In genomic region chr20:30811896-30812671, GRCh38 we compare ENCODE assay signal across 8 cellular contexts.
DNase-seq lines count a peak whose midpoint lies in the region; ATAC-seq and TF ChIP-seq lines count a peak whose summit lies in the region.

No MANE protein-coding gene starts in this region.

- ATAC-seq in HG02885 (IDR thresholded peaks at IDR 0.05; ENCODE audit: poor library complexity, unreplicated experiment) (peak; percentile 66), SK-N-SH treated with all-trans-retinoic acid at 6 μM for 48 hours (peak; percentile 87)

- H3K27me3 ChIP-seq in subcutaneous abdominal adipose tissue (ENCODE audit: control insufficient read depth in 5 of 5, insufficient read depth in 4 of 5, low read length in 5 of 5): peaks cover 0 to 12% (median 0%) of the 10 kb centered on the region in 5 donors

- H3K4me1 ChIP-seq in ES-I3 (ENCODE audit: insufficient read depth, low read length): no peaks in the 10 kb centered on the region
- H3K4me1 ChIP-seq in subcutaneous abdominal adipose tissue (ENCODE audit: control insufficient read depth in 5 of 5, insufficient read depth in 5 of 5, low read length in 5 of 5): peaks cover 0 to 3% (median 0%) of the 10 kb centered on the region in 5 donors

- H3K9ac ChIP-seq in ES-I3 (ENCODE audit: low read depth, low read length) (peak overlapping the region; percentile 35; the same call in 1 of the 2 replicates), subcutaneous abdominal adipose tissue (ENCODE audit: low read length in 5 of 5) (no peak overlapping the region)

- DNase-seq in cardiac septum (ENCODE audit: low spot score) (peak; percentile 85), GM19240 (ENCODE audit: insufficient read length, low spot score) (no peak)
- DNase-seq in stimulated activated naive CD4-positive, alpha-beta T cell (lab: John Stamatoyannopoulos, UW): no peak
- DNase-seq in activated CD4-positive, CD25-positive, alpha-beta regulatory T cell treated with anti-CD3 and anti-CD28 coated beads, Interleukin-2, amount 50 U/mL, for 72 hours: no peak

- no peak overlapping the region for H3K27ac ChIP-seq in subcutaneous abdominal adipose tissue (ENCODE audit: low read depth, low read length)

- no peaks in the 10 kb centered on the region for H3K9me3 ChIP-seq in ES-I3 (ENCODE audit: control insufficient read depth, insufficient read depth, low read length)
- H3K9me3 ChIP-seq in subcutaneous abdominal adipose tissue (ENCODE audit: control insufficient read depth in 5 of 5, low read length in 5 of 5): peaks cover 0 to 33% (median 15%) of the 10 kb centered on the region in 5 donors

- intact Hi-C loops in cardiac septum (cut with DNase I): no loop called here

- H3K36me3 ChIP-seq in ES-I3 (ENCODE audit: insufficient read depth, low read length) (no peaks in the 10 kb centered on the region), subcutaneous abdominal adipose tissue (ENCODE audit: control insufficient read depth in 5 of 5, insufficient read depth in 5 of 5, low read length in 5 of 5) (no peaks in the 10 kb centered on the region)

- H3K4me3 ChIP-seq in subcutaneous abdominal adipose tissue (ENCODE audit: low read depth in 1 of 5, low read length in 5 of 5): peak overlapping the region in 3 of 5 donors; percentile 0 to 40 (median 31)

TF ChIP-seq in SK-N-SH treated with all-trans-retinoic acid at 6 μM for 48 hours, 23 proteins besides CTCF, POLR2A, EP300 and RAD21:
- no peak for TF ChIP-seq ZNF70 (CRISPR knock-in tag; IDR thresholded peaks at IDR 0.05)
- no peak for TF ChIP-seq ZNF565 (CRISPR knock-in tag; conservative IDR thresholded peaks at IDR 0.05; ENCODE audit: low read depth)
- TF ChIP-seq ARNTL (CRISPR knock-in tag; IDR thresholded peaks at IDR 0.05; ENCODE audit: borderline replicate concordance, low read depth): no peak
- no peak for TF ChIP-seq GLIS3 (CRISPR knock-in tag; IDR thresholded peaks at IDR 0.05)
- no peak for TF ChIP-seq ZFP3 (CRISPR knock-in tag; IDR thresholded peaks at IDR 0.05)
- no peak for TF ChIP-seq POU6F1 (CRISPR knock-in tag; IDR thresholded peaks at IDR 0.05; ENCODE audit: borderline replicate concordance, low read depth)
- no peak for TF ChIP-seq PATZ1 (CRISPR knock-in tag; IDR thresholded peaks at IDR 0.05; ENCODE audit: borderline replicate concordance)
- TF ChIP-seq ESRRG (CRISPR knock-in tag; IDR thresholded peaks at IDR 0.05): no peak
- no peak for TF ChIP-seq ZFP30 (CRISPR knock-in tag; IDR thresholded peaks at IDR 0.05)
- no peak for TF ChIP-seq BACH2 (CRISPR knock-in tag; IDR thresholded peaks at IDR 0.05; ENCODE audit: borderline replicate concordance)
- TF ChIP-seq TCF4 (CRISPR knock-in tag; IDR thresholded peaks at IDR 0.05; ENCODE audit: borderline replicate concordance): no peak
- TF ChIP-seq OSR1 (CRISPR knock-in tag; IDR thresholded peaks at IDR 0.05): no peak
- TF ChIP-seq ZC3H10 (CRISPR knock-in tag; IDR thresholded peaks at IDR 0.05): no peak
- TF ChIP-seq RARB (CRISPR knock-in tag; IDR thresholded peaks at IDR 0.05): no peak
- no peak for TF ChIP-seq CSDC2 (CRISPR knock-in tag; IDR thresholded peaks at IDR 0.05)
